Comparison of ENCODE assay signal across 10 cellular contexts in genomic region chr17:82050152-82050760, GRCh38. TPM values are rescaled to one million over a fixed set of nuclear protein-coding genes. Genes with fewer than 3 reads are reported as not detected.
DNase-seq lines count a peak whose midpoint lies in the region; ATAC-seq, FAIRE-seq and TF ChIP-seq lines count a peak whose summit lies in the region.
"Had no signal": no experiment of that assay in that cellular context is flagged by ENCODE, and none has a peak within 500 bp of the region (broad histone marks: within the 10 kb centered on the region; RNA-seq: fewer than 3 reads in every experiment).

No MANE protein-coding gene starts in this region.

- H3K4me1 ChIP-seq in HepG2 (ENCODE audit: insufficient read depth, low read length), result peaks cover 41% of the 10 kb centered on the region
- H3K4me1 ChIP-seq in subcutaneous abdominal adipose tissue (ENCODE audit: control insufficient read depth in 5 of 5, insufficient read depth in 5 of 5, low read length in 5 of 5), result peaks cover 4 to 42% (median 33%) of the 10 kb centered on the region in 5 donors

- no peaks in the 10 kb centered on the region; a peak in 2 of 5 replicates for H3K27me3 ChIP-seq in HepG2 (ENCODE audit: control insufficient read depth in 1 of 2, insufficient read depth in 2 of 2, low read length in 2 of 2)
- no peaks in the 10 kb centered on the region for H3K27me3 ChIP-seq in subcutaneous abdominal adipose tissue (ENCODE audit: control insufficient read depth in 5 of 5, insufficient read depth in 4 of 5, low read length in 5 of 5)

- 87% methylated on average over 17 of the region's 28 CpGs for WGBS in HepG2 (ENCODE audit: low lambda C conversion rate)

- FAIRE-seq in HepG2 (lab: Jason Lieb, UNC), result no peak

- H3K27ac ChIP-seq in HepG2 (ENCODE audit: extremely low read length, insufficient read depth, low read length), result peak overlapping the region; percentile 71
- H3K27ac ChIP-seq in subcutaneous abdominal adipose tissue (ENCODE audit: low read depth, low read length), result no peak overlapping the region

- H3K9me3 Mint-ChIP-seq in activated CD4-positive, alpha-beta T cell treated with anti-CD3 and anti-CD28 coated beads, Interleukin-2, amount 10 ng/mL, durations not matched to agents 24 days and 14 days, result no peaks in the 10 kb centered on the region

- ATAC-seq in HepG2, result no peak
- ATAC-seq in GM19324 (IDR thresholded peaks at IDR 0.05; ENCODE audit: low FRiP score, unreplicated experiment), result no peak
- no peak for ATAC-seq in GM21723 (IDR thresholded peaks at IDR 0.05; ENCODE audit: unreplicated experiment)

- POLR2A ChIA-PET in HepG2 (lab: Yijun Ruan, JAX), result interaction anchor here (1.0 to 3.4 kb wide), 5 partner anchors 9 to 180 kb away, joined by 3 to 33 read pairs (median 6); partner anchors contain the start of genes CENPX, DCXR, DUS1L and LRRC45

- H3K9ac ChIP-seq in HepG2 (ENCODE audit: insufficient read depth, low read depth, low read length), result peak overlapping the region; percentile 88
- H3K9ac ChIP-seq in subcutaneous abdominal adipose tissue (ENCODE audit: low read length in 5 of 5), result peak overlapping the region in 2 of 5 donors; percentile 83 to 88

- no peaks in the 10 kb centered on the region; the same call in 1 of the 2 replicates for H4K20me1 ChIP-seq in HepG2 (ENCODE audit: insufficient read depth, low read length)

- peak overlapping the region; percentile 100 for H3K4me2 ChIP-seq in HepG2 (ENCODE audit: low read depth, low read length)

- H3K36me3 ChIP-seq in HepG2 (replicated peaks in 1 of 2; ENCODE audit: control insufficient read depth in 1 of 2, insufficient read depth in 2 of 2, low read length in 2 of 2) (peaks cover 14 to 42% of the 10 kb centered on the region in 2 experiments), subcutaneous abdominal adipose tissue (ENCODE audit: control insufficient read depth in 5 of 5, insufficient read depth in 5 of 5, low read length in 5 of 5) (peaks cover 0 to 54% (median 42%) of the 10 kb centered on the region in 5 donors)

- peak overlapping the region; percentile 90 for H3K4me3 Mint-ChIP-seq in activated CD4-positive, alpha-beta T cell treated with anti-CD3 and anti-CD28 coated beads, Interleukin-2, amount 10 ng/mL, durations not matched to agents 24 days and 14 days

- intact Hi-C loops in activated CD4-positive, alpha-beta T cell treated with anti-CD3 and anti-CD28 coated beads, Interleukin-2, amount 10 ng/mL, durations not matched to agents 24 days and 14 days (cut with micrococcal nuclease), result loop anchor here (2.0 kb wide), 1 partner anchor 13 kb away; the partner anchor contains the start of gene DCXR
- intact Hi-C loops in HepG2 (cut with micrococcal nuclease; ENCODE audit: unreplicated experiment), result loop anchor here (5.0 kb wide), 1 partner anchor 47 kb away; the partner anchor contains the start of gene FASN

- H3K4me3 ChIP-seq in astrocyte of the cerebellum (ENCODE audit: low read depth, low read length) (peak overlapping the region; percentile 76), HepG2 (replicated peaks in 1 of 3; ENCODE audit: insufficient read depth in 1 of 3, low read depth in 2 of 3, low read length in 3 of 3) (peak overlapping the region; percentile 76 to 99 (median 95)), subcutaneous abdominal adipose tissue (ENCODE audit: low read depth in 1 of 5, low read length in 5 of 5) (peak overlapping the region in 4 of 5 donors; percentile 70 to 83 (median 80))

- TF ChIP-seq RAD21 in HepG2 (CRISPR knock-in tag; IDR thresholded peaks at IDR 0.05), result no peak

- no peak overlapping the region for H2AFZ ChIP-seq in HepG2 (ENCODE audit: low read length)

- H3K79me2 ChIP-seq in HepG2 (ENCODE audit: insufficient read depth, low read length), result peaks cover 37% of the 10 kb centered on the region

- H3K4me1 Mint-ChIP-seq in activated CD4-positive, alpha-beta T cell treated with anti-CD3 and anti-CD28 coated beads, Interleukin-2, amount 10 ng/mL, durations not matched to agents 24 days and 14 days, result peaks cover 16% of the 10 kb centered on the region

- H3K27me3 Mint-ChIP-seq in activated CD4-positive, alpha-beta T cell treated with anti-CD3 and anti-CD28 coated beads, Interleukin-2, amount 10 ng/mL, durations not matched to agents 24 days and 14 days, result no peaks in the 10 kb centered on the region

- no peak for TF ChIP-seq CTCF in astrocyte of the cerebellum (IDR thresholded peaks at IDR 0.05; ENCODE audit: low read depth, low read length, missing control alignments)
- no peak for TF ChIP-seq CTCF in HepG2 (CRISPR knock-in tag; IDR thresholded peaks at IDR 0.05)

- peaks cover 9% of the 10 kb centered on the region for H3K36me3 Mint-ChIP-seq in activated CD4-positive, alpha-beta T cell treated with anti-CD3 and anti-CD28 coated beads, Interleukin-2, amount 10 ng/mL, durations not matched to agents 24 days and 14 days (ENCODE audit: low read depth)

- H3K9me3 ChIP-seq in HepG2 (ENCODE audit: low read length) (no peaks in the 10 kb centered on the region), subcutaneous abdominal adipose tissue (ENCODE audit: control insufficient read depth in 5 of 5, low read length in 5 of 5) (no peaks in the 10 kb centered on the region)

- peak overlapping the region; percentile 91 for H3K27ac Mint-ChIP-seq in activated CD4-positive, alpha-beta T cell treated with anti-CD3 and anti-CD28 coated beads, Interleukin-2, amount 10 ng/mL, durations not matched to agents 24 days and 14 days

- CTCF ChIA-PET in HepG2 (lab: Yijun Ruan, JAX; ENCODE audit: low intra/inter-chr PET ratio, low total read pairs), result no interaction called here

- no peak for DNase-seq in activated CD4-positive, alpha-beta T cell treated with anti-CD3 and anti-CD28 coated beads, Interleukin-2, amount 10 ng/mL, durations not matched to agents 24 days and 14 days
- no peak for DNase-seq in activated CD4-positive, alpha-beta T cell treated with anti-CD3 and anti-CD28 coated beads, Interleukin-2, amount 50 U/mL, for 4 hours
- DNase-seq in astrocyte of the cerebellum (ENCODE audit: low read depth) (no peak), HepG2 (ENCODE audit: low spot score) (no peak), hypothalamus (lab: John Stamatoyannopoulos, UW) (no peak)
- DNase-seq: NCI-H187; stimulated activated CD4-positive, alpha-beta T cell treated with anti-CD3 and anti-CD28 coated beads, Interleukin-2, amount 100 ng/mL, for 24 hours had no signal

- in situ Hi-C loops in astrocyte of the cerebellum (cut with HindIII; ENCODE audit: low sequenced_read_pairs), result no loop called here
- in situ Hi-C loops in HepG2 (cut with HindIII; ENCODE audit: extremely low pct_ligation_motif_present, low pct_unique_long_range_greater_than_20kb), result no loop called here

- TSS peak; percentile 44 for BruUV-seq in HepG2 (replicated peaks; lab: Mats Ljungman, UMichigan)

- TF ChIP-seq EP300 in HepG2 (IDR thresholded peaks at IDR 0.05; ENCODE audit: low read depth in 2 of 2, low read length in 2 of 2) (no peak), HepG2 (CRISPR knock-in tag; IDR thresholded peaks at IDR 0.05; ENCODE audit: borderline replicate concordance) (no peak)

- no peak for TF ChIP-seq POLR2A in HepG2 (IDR thresholded peaks at IDR 0.05; ENCODE audit: insufficient read depth in 1 of 2, low read depth in 2 of 2, low read length in 2 of 2)

RNA-seq across cellular contexts. Expression of gene RFNG, which starts 1.4 kb away (rescaled TPM):
- 21.4 and 30.8 TPM in 2 replicates for total RNA-seq in activated CD4-positive, alpha-beta T cell treated with anti-CD3 and anti-CD28 coated beads, Interleukin-2, amount 10 ng/mL, durations not matched to agents 24 days and 14 days
- total RNA-seq in HepG2 (2016; rRNA removed; fragmentation: Illumina TruSeq; extraction: Trizol), result 27.8 and 64.0 TPM in 2 replicates
- 72.5 and 73.8 TPM in 2 replicates for total RNA-seq in HepG2 (2016; cell fraction: cytosol; rRNA removed; fragmentation: Illumina TruSeq; extraction: Trizol; ENCODE audit: low read depth)
- total RNA-seq in HepG2 (2016; cell fraction: insoluble cytoplasmic fraction; rRNA removed; fragmentation: Illumina TruSeq; extraction: Trizol), result 23.6 and 61.0 TPM in 2 replicates
- total RNA-seq in HepG2 (2016; cell fraction: membrane; rRNA removed; fragmentation: Illumina TruSeq; extraction: Trizol), result 95.0 and 98.0 TPM in 2 replicates
- total RNA-seq in HepG2 (2016; cell fraction: nucleus; rRNA removed; fragmentation: Illumina TruSeq; extraction: Trizol), result 53.3 and 60.7 TPM in 2 replicates
- 61.4 and 90.6 TPM in 2 replicates for polyA plus RNA-seq in HepG2 (2011; rRNA removed)
- polyA plus RNA-seq in HepG2 (2011; cell fraction: cytosol; rRNA removed), result 36.1 and 62.0 TPM in 2 replicates
- polyA plus RNA-seq in HepG2 (2011; cell fraction: nucleus; rRNA removed), result 548 and 733 TPM in 2 replicates
- polyA plus RNA-seq in HepG2 (2012), result 60.9 and 71.7 TPM in 2 replicates
- 106 and 121 TPM in 2 replicates for polyA plus RNA-seq in HepG2 (2016; cell fraction: cytosol; fragmentation: Illumina TruSeq; extraction: Trizol; ENCODE audit: low read depth)
- 35.7 and 47.7 TPM in 2 replicates for polyA plus RNA-seq in HepG2 (2016; cell fraction: insoluble cytoplasmic fraction; fragmentation: Illumina TruSeq; extraction: Trizol; ENCODE audit: low read depth)
- 128 and 132 TPM in 2 replicates for polyA plus RNA-seq in HepG2 (2016; cell fraction: membrane; fragmentation: Illumina TruSeq; extraction: Trizol; ENCODE audit: low read depth)
- 227 and 229 TPM in 2 replicates for polyA plus RNA-seq in HepG2 (2016; cell fraction: nucleus; fragmentation: Illumina TruSeq; extraction: Trizol; ENCODE audit: insufficient read depth, low read depth)
- polyA minus RNA-seq in HepG2 (2011; rRNA and poly(A)+ RNA removed; ENCODE audit: low replicate concordance), result 12.3 and 58.2 TPM in 2 replicates
- polyA minus RNA-seq in HepG2 (2011; cell fraction: cytosol; rRNA and poly(A)+ RNA removed), result 21.9 and 29.0 TPM in 2 replicates
- polyA minus RNA-seq in HepG2 (2011; cell fraction: nucleus; rRNA and poly(A)+ RNA removed), result 29.7 and 35.9 TPM in 2 replicates

RNA-seq across cellular contexts. Expression of gene GPS1, which starts 1.4 kb away (rescaled TPM):
- 117 and 118 TPM in 2 replicates for total RNA-seq in activated CD4-positive, alpha-beta T cell treated with anti-CD3 and anti-CD28 coated beads, Interleukin-2, amount 10 ng/mL, durations not matched to agents 24 days and 14 days
- 106 and 124 TPM in 2 replicates for total RNA-seq in HepG2 (2016; rRNA removed; fragmentation: Illumina TruSeq; extraction: Trizol)
- 87.3 and 88.2 TPM in 2 replicates for total RNA-seq in HepG2 (2016; cell fraction: cytosol; rRNA removed; fragmentation: Illumina TruSeq; extraction: Trizol; ENCODE audit: low read depth)
- 99.7 and 134 TPM in 2 replicates for total RNA-seq in HepG2 (2016; cell fraction: insoluble cytoplasmic fraction; rRNA removed; fragmentation: Illumina TruSeq; extraction: Trizol)
- total RNA-seq in HepG2 (2016; cell fraction: membrane; rRNA removed; fragmentation: Illumina TruSeq; extraction: Trizol), result 96.5 and 111 TPM in 2 replicates
- total RNA-seq in HepG2 (2016; cell fraction: nucleus; rRNA removed; fragmentation: Illumina TruSeq; extraction: Trizol), result 89.5 and 106 TPM in 2 replicates
- 128 and 161 TPM in 2 replicates for polyA plus RNA-seq in HepG2 (2011; rRNA removed)
- polyA plus RNA-seq in HepG2 (2011; cell fraction: cytosol; rRNA removed), result 107 and 157 TPM in 2 replicates
- 389 and 467 TPM in 2 replicates for polyA plus RNA-seq in HepG2 (2011; cell fraction: nucleus; rRNA removed)
- 102 and 120 TPM in 2 replicates for polyA plus RNA-seq in HepG2 (2012)
- polyA plus RNA-seq in HepG2 (2016; cell fraction: cytosol; fragmentation: Illumina TruSeq; extraction: Trizol; ENCODE audit: low read depth), result 96.5 and 102 TPM in 2 replicates
- 120 and 146 TPM in 2 replicates for polyA plus RNA-seq in HepG2 (2016; cell fraction: insoluble cytoplasmic fraction; fragmentation: Illumina TruSeq; extraction: Trizol; ENCODE audit: low read depth)
- polyA plus RNA-seq in HepG2 (2016; cell fraction: membrane; fragmentation: Illumina TruSeq; extraction: Trizol; ENCODE audit: low read depth), result 103 and 104 TPM in 2 replicates
- 225 and 229 TPM in 2 replicates for polyA plus RNA-seq in HepG2 (2016; cell fraction: nucleus; fragmentation: Illumina TruSeq; extraction: Trizol; ENCODE audit: insufficient read depth, low read depth)
- 182 and 265 TPM in 2 replicates for polyA minus RNA-seq in HepG2 (2011; rRNA and poly(A)+ RNA removed; ENCODE audit: low replicate concordance)
- polyA minus RNA-seq in HepG2 (2011; cell fraction: cytosol; rRNA and poly(A)+ RNA removed), result 76.6 and 80.3 TPM in 2 replicates
- polyA minus RNA-seq in HepG2 (2011; cell fraction: nucleus; rRNA and poly(A)+ RNA removed), result 60.2 and 61.0 TPM in 2 replicates

RNA-seq across cellular contexts. Expression of gene DCXR, which starts 12.8 kb away (rescaled TPM):
- 128 TPM in 2 replicates for total RNA-seq in activated CD4-positive, alpha-beta T cell treated with anti-CD3 and anti-CD28 coated beads, Interleukin-2, amount 10 ng/mL, durations not matched to agents 24 days and 14 days
- 286 and 311 TPM in 2 replicates for total RNA-seq in HepG2 (2016; rRNA removed; fragmentation: Illumina TruSeq; extraction: Trizol)
- 275 and 353 TPM in 2 replicates for total RNA-seq in HepG2 (2016; cell fraction: cytosol; rRNA removed; fragmentation: Illumina TruSeq; extraction: Trizol; ENCODE audit: low read depth)
- 302 and 321 TPM in 2 replicates for total RNA-seq in HepG2 (2016; cell fraction: insoluble cytoplasmic fraction; rRNA removed; fragmentation: Illumina TruSeq; extraction: Trizol)
- 228 and 297 TPM in 2 replicates for total RNA-seq in HepG2 (2016; cell fraction: membrane; rRNA removed; fragmentation: Illumina TruSeq; extraction: Trizol)
- total RNA-seq in HepG2 (2016; cell fraction: nucleus; rRNA removed; fragmentation: Illumina TruSeq; extraction: Trizol), result 132 and 152 TPM in 2 replicates
- polyA plus RNA-seq in HepG2 (2011; rRNA removed), result 287 and 290 TPM in 2 replicates
- 253 and 424 TPM in 2 replicates for polyA plus RNA-seq in HepG2 (2011; cell fraction: cytosol; rRNA removed)
- polyA plus RNA-seq in HepG2 (2011; cell fraction: nucleus; rRNA removed), result 645 and 737 TPM in 2 replicates
- 190 and 266 TPM in 2 replicates for polyA plus RNA-seq in HepG2 (2012)
- 398 and 426 TPM in 2 replicates for polyA plus RNA-seq in HepG2 (2016; cell fraction: cytosol; fragmentation: Illumina TruSeq; extraction: Trizol; ENCODE audit: low read depth)
- polyA plus RNA-seq in HepG2 (2016; cell fraction: insoluble cytoplasmic fraction; fragmentation: Illumina TruSeq; extraction: Trizol; ENCODE audit: low read depth), result 296 and 330 TPM in 2 replicates
- polyA plus RNA-seq in HepG2 (2016; cell fraction: membrane; fragmentation: Illumina TruSeq; extraction: Trizol; ENCODE audit: low read depth), result 308 and 335 TPM in 2 replicates
- 280 and 299 TPM in 2 replicates for polyA plus RNA-seq in HepG2 (2016; cell fraction: nucleus; fragmentation: Illumina TruSeq; extraction: Trizol; ENCODE audit: insufficient read depth, low read depth)
- 73.9 and 172 TPM in 2 replicates for polyA minus RNA-seq in HepG2 (2011; rRNA and poly(A)+ RNA removed; ENCODE audit: low replicate concordance)
- 52.1 and 74.6 TPM in 2 replicates for polyA minus RNA-seq in HepG2 (2011; cell fraction: cytosol; rRNA and poly(A)+ RNA removed)
- 61.5 and 67.5 TPM in 2 replicates for polyA minus RNA-seq in HepG2 (2011; cell fraction: nucleus; rRNA and poly(A)+ RNA removed)

RNA-seq across cellular contexts. Expression of gene DUS1L, which starts 15.3 kb away (rescaled TPM):
- 230 and 232 TPM in 2 replicates for total RNA-seq in activated CD4-positive, alpha-beta T cell treated with anti-CD3 and anti-CD28 coated beads, Interleukin-2, amount 10 ng/mL, durations not matched to agents 24 days and 14 days
- 67.9 and 109 TPM in 2 replicates for total RNA-seq in HepG2 (2016; rRNA removed; fragmentation: Illumina TruSeq; extraction: Trizol)
- total RNA-seq in HepG2 (2016; cell fraction: cytosol; rRNA removed; fragmentation: Illumina TruSeq; extraction: Trizol; ENCODE audit: low read depth), result 206 and 220 TPM in 2 replicates
- total RNA-seq in HepG2 (2016; cell fraction: insoluble cytoplasmic fraction; rRNA removed; fragmentation: Illumina TruSeq; extraction: Trizol), result 58.4 and 113 TPM in 2 replicates
- total RNA-seq in HepG2 (2016; cell fraction: membrane; rRNA removed; fragmentation: Illumina TruSeq; extraction: Trizol), result 268 and 276 TPM in 2 replicates
- 69.9 and 102 TPM in 2 replicates for total RNA-seq in HepG2 (2016; cell fraction: nucleus; rRNA removed; fragmentation: Illumina TruSeq; extraction: Trizol)
- 81.0 and 108 TPM in 2 replicates for polyA plus RNA-seq in HepG2 (2011; rRNA removed)
- polyA plus RNA-seq in HepG2 (2011; cell fraction: cytosol; rRNA removed), result 64.5 and 97.7 TPM in 2 replicates
- 583 and 668 TPM in 2 replicates for polyA plus RNA-seq in HepG2 (2011; cell fraction: nucleus; rRNA removed)
- 82.7 and 123 TPM in 2 replicates for polyA plus RNA-seq in HepG2 (2012)
- 353 and 384 TPM in 2 replicates for polyA plus RNA-seq in HepG2 (2016; cell fraction: cytosol; fragmentation: Illumina TruSeq; extraction: Trizol; ENCODE audit: low read depth)
- 138 and 172 TPM in 2 replicates for polyA plus RNA-seq in HepG2 (2016; cell fraction: insoluble cytoplasmic fraction; fragmentation: Illumina TruSeq; extraction: Trizol; ENCODE audit: low read depth)
- 444 and 521 TPM in 2 replicates for polyA plus RNA-seq in HepG2 (2016; cell fraction: membrane; fragmentation: Illumina TruSeq; extraction: Trizol; ENCODE audit: low read depth)
- 330 and 339 TPM in 2 replicates for polyA plus RNA-seq in HepG2 (2016; cell fraction: nucleus; fragmentation: Illumina TruSeq; extraction: Trizol; ENCODE audit: insufficient read depth, low read depth)
- polyA minus RNA-seq in HepG2 (2011; rRNA and poly(A)+ RNA removed; ENCODE audit: low replicate concordance), result 47.0 and 79.2 TPM in 2 replicates
- polyA minus RNA-seq in HepG2 (2011; cell fraction: cytosol; rRNA and poly(A)+ RNA removed), result 31.7 and 34.4 TPM in 2 replicates
- 85.7 and 87.9 TPM in 2 replicates for polyA minus RNA-seq in HepG2 (2011; cell fraction: nucleus; rRNA and poly(A)+ RNA removed)

RNA-seq across cellular contexts. Expression of gene RAC3, which starts 18.8 kb away (rescaled TPM):
- total RNA-seq in activated CD4-positive, alpha-beta T cell treated with anti-CD3 and anti-CD28 coated beads, Interleukin-2, amount 10 ng/mL, durations not matched to agents 24 days and 14 days, result 11.5 and 12.1 TPM in 2 replicates
- total RNA-seq in HepG2 (2016; rRNA removed; fragmentation: Illumina TruSeq; extraction: Trizol), result 4.0 and 10.5 TPM in 2 replicates
- total RNA-seq in HepG2 (2016; cell fraction: cytosol; rRNA removed; fragmentation: Illumina TruSeq; extraction: Trizol; ENCODE audit: low read depth), result 6.8 and 9.8 TPM in 2 replicates
- 3.9 and 12.6 TPM in 2 replicates for total RNA-seq in HepG2 (2016; cell fraction: insoluble cytoplasmic fraction; rRNA removed; fragmentation: Illumina TruSeq; extraction: Trizol)
- total RNA-seq in HepG2 (2016; cell fraction: membrane; rRNA removed; fragmentation: Illumina TruSeq; extraction: Trizol), result 7.3 and 10.1 TPM in 2 replicates
- 11.7 and 12.9 TPM in 2 replicates for total RNA-seq in HepG2 (2016; cell fraction: nucleus; rRNA removed; fragmentation: Illumina TruSeq; extraction: Trizol)
- polyA plus RNA-seq in HepG2 (2011; rRNA removed), result 21.3 and 24.1 TPM in 2 replicates
- 12.8 and 16.7 TPM in 2 replicates for polyA plus RNA-seq in HepG2 (2011; cell fraction: cytosol; rRNA removed)
- 111 and 165 TPM in 2 replicates for polyA plus RNA-seq in HepG2 (2011; cell fraction: nucleus; rRNA removed)
- 6.3 and 10.6 TPM in 2 replicates for polyA plus RNA-seq in HepG2 (2012)
- polyA plus RNA-seq in HepG2 (2016; cell fraction: cytosol; fragmentation: Illumina TruSeq; extraction: Trizol; ENCODE audit: low read depth), result 10.4 and 12.0 TPM in 2 replicates
- 6.0 and 7.2 TPM in 2 replicates for polyA plus RNA-seq in HepG2 (2016; cell fraction: insoluble cytoplasmic fraction; fragmentation: Illumina TruSeq; extraction: Trizol; ENCODE audit: low read depth)
- polyA plus RNA-seq in HepG2 (2016; cell fraction: membrane; fragmentation: Illumina TruSeq; extraction: Trizol; ENCODE audit: low read depth), result 8.8 and 10.0 TPM in 2 replicates
- 45.9 and 51.6 TPM in 2 replicates for polyA plus RNA-seq in HepG2 (2016; cell fraction: nucleus; fragmentation: Illumina TruSeq; extraction: Trizol; ENCODE audit: insufficient read depth, low read depth)
- polyA minus RNA-seq in HepG2 (2011; rRNA and poly(A)+ RNA removed; ENCODE audit: low replicate concordance), result 12.6 and 13.2 TPM in 2 replicates
- polyA minus RNA-seq in HepG2 (2011; cell fraction: cytosol; rRNA and poly(A)+ RNA removed), result 3.0 and 3.6 TPM in 2 replicates
- polyA minus RNA-seq in HepG2 (2011; cell fraction: nucleus; rRNA and poly(A)+ RNA removed), result 6.7 and 7.6 TPM in 2 replicates
